8 cellular contexts compared by ENCODE assay signal in genomic region chr2:199488772-199489400, GRCh38. TPM values are rescaled to one million over a fixed set of nuclear protein-coding genes. Genes with fewer than 3 reads are reported as not detected.
DNase-seq lines count a peak whose midpoint lies in the region; ATAC-seq and TF ChIP-seq lines count a peak whose summit lies in the region.

No MANE protein-coding gene starts in this region.

- no peak for ATAC-seq in heart left ventricle
- peak; percentile 61 for ATAC-seq in HG02588 (IDR thresholded peaks at IDR 0.05; ENCODE audit: unreplicated experiment)

- peaks cover 0 to 37% (median 5%) of the 10 kb centered on the region in 9 donors for H3K27me3 ChIP-seq in heart left ventricle
- H3K27me3 ChIP-seq in right atrium auricular region: no peaks in the 10 kb centered on the region
- H3K27me3 ChIP-seq in prostate gland (replicated peaks; ENCODE audit: insufficient read depth): no peaks in the 10 kb centered on the region

- H3K4me3 ChIP-seq in heart left ventricle (no peak overlapping the region), right atrium auricular region (no peak overlapping the region), fibroblast of mammary gland (ENCODE audit: control insufficient read depth, low read depth, low read length) (no peak overlapping the region), prostate gland (no peak overlapping the region)

- no peaks in the 10 kb centered on the region for H3K4me1 ChIP-seq in heart left ventricle
- H3K4me1 ChIP-seq in right atrium auricular region: no peaks in the 10 kb centered on the region
- H3K4me1 ChIP-seq in prostate gland (replicated peaks): no peaks in the 10 kb centered on the region

- no peak for TF ChIP-seq POLR2A in heart left ventricle (IDR thresholded peaks at IDR 0.05)
- TF ChIP-seq POLR2A in prostate gland (IDR thresholded peaks at IDR 0.05): no peak

- DNase-seq in heart left ventricle (no peak), right atrium auricular region (ENCODE audit: low spot score) (no peak), NCI-H460 (ENCODE audit: extremely low read depth, low read depth) (peak; percentile 65), fibroblast of mammary gland (ENCODE audit: low read depth) (peak; percentile 60), prostate gland (ENCODE audit: low spot score) (no peak), DMS79 (lab: John Stamatoyannopoulos, UW) (no peak)
- DNase-seq in activated CD4-positive, alpha-beta T cell treated with anti-CD3 and anti-CD28 coated beads, Interleukin-2, amount 50 U/mL, for 4 hours: peak; percentile 21 to 23

- H3K36me3 ChIP-seq in heart left ventricle: no peaks in the 10 kb centered on the region
- no peaks in the 10 kb centered on the region for H3K36me3 ChIP-seq in right atrium auricular region
- H3K36me3 ChIP-seq in prostate gland: no peaks in the 10 kb centered on the region

- H3K9me3 ChIP-seq in heart left ventricle (no peaks in the 10 kb centered on the region), right atrium auricular region (no peaks in the 10 kb centered on the region), prostate gland (no peaks in the 10 kb centered on the region)

- 40 to 58% (median 52%) methylated on average over 6 of the region's 6 CpGs for WGBS in heart left ventricle, 4 donors
- 60% methylated on average over 6 of the region's 6 CpGs for WGBS in prostate gland

- H3K27ac ChIP-seq in heart left ventricle: no peak overlapping the region
- no peak overlapping the region for H3K27ac ChIP-seq in right atrium auricular region
- H3K27ac ChIP-seq in prostate gland: no peak overlapping the region

- intact Hi-C loops in heart left ventricle (cut with DNase I) (loop anchor here in 8 of 10 donors (5.0 to 10.0 kb wide), 3 partner anchors 1172 to 1177 kb away; no protein-coding TSS in a partner anchor), prostate gland (cut with DNase I) (no loop called here)

- TF ChIP-seq CTCF in heart left ventricle (IDR thresholded peaks at IDR 0.05) (peak; percentile 38 to 72 (median 54)), right atrium auricular region (IDR thresholded peaks at IDR 0.05) (peak in 1 of 2 donors; percentile 63), fibroblast of mammary gland (conservative IDR thresholded peaks at IDR 0.05; ENCODE audit: control insufficient read depth, insufficient read depth, low read depth, low read length) (peak; percentile 94), prostate gland (IDR thresholded peaks at IDR 0.05) (peak; percentile 16 to 47 (median 42))

RNA-seq across cellular contexts. Expression of gene SATB2, which starts 31.1 kb away (rescaled TPM):
- total RNA-seq in heart left ventricle (1 to 10 TPM in 6 of 9 donors, under 1 TPM in 3; 0.52 to 3.3 (median 1.3) TPM), right atrium auricular region (1 to 10 TPM; 1.0 to 1.2 TPM), prostate gland (10 to 100 TPM in 1 of 2 donors, 1 to 10 TPM in 1; 5.2 to 11.8 TPM)
- polyA plus RNA-seq in heart left ventricle: under 1 TPM; 0.38 to 0.54 TPM
- total RNA-seq in NCI-H460 (2014; rRNA removed; shearing (Covaris generic)): 13.4 and 13.7 TPM in 2 replicates
- polyA plus RNA-seq in NCI-H460 (2014; cell fraction: nucleus; rRNA removed): 7.7 and 14.9 TPM in 2 replicates

Comparison
In these comparisons a context has a peak if more than half of its experiments do, and no peak if none do; other contexts are left out.
1. DNase-seq: peak in NCI-H460 (single experiment), activated CD4-positive, alpha-beta T cell treated with anti-CD3 and anti-CD28 coated beads, Interleukin-2, amount 50 U/mL, for 4 hours (2 of 2) and fibroblast of mammary gland (single experiment); none in heart left ventricle (0 of 5), right atrium auricular region (single experiment), prostate gland (single experiment) and DMS79 (single experiment).